17 cellular contexts compared by ENCODE assay signal in genomic region chr16:69621225-69621624, GRCh38. TPM values are rescaled to one million over a fixed set of nuclear protein-coding genes. Genes with fewer than 3 reads are reported as not detected.
A peak's percentile ranks its signal among the peaks of the same experiment; 100 is the strongest.
DNase-seq lines count a peak whose midpoint lies in the region; ATAC-seq and TF ChIP-seq lines count a peak whose summit lies in the region.
"Had no signal": no experiment of that assay in that cellular context is flagged by ENCODE, and none has a peak within 500 bp of the region (broad histone marks: within the 10 kb centered on the region; RNA-seq: fewer than 3 reads in every experiment).

No MANE protein-coding gene starts in this region.

- ATAC-seq in Right ventricle myocardium superior (ENCODE audit: poor library complexity) (no peak), gastrocnemius medialis (no peak)
- ATAC-seq: GM12878, HCT116 had no signal

- no peak for TF ChIP-seq CTCF in left ventricle myocardium inferior (IDR thresholded peaks at IDR 0.05; ENCODE audit: borderline replicate concordance)
- TF ChIP-seq CTCF in esophagus muscularis mucosa (IDR thresholded peaks at IDR 0.05): no peak
- TF ChIP-seq CTCF in gastrocnemius medialis (IDR thresholded peaks at IDR 0.05 in 4 of 5, conservative IDR thresholded peaks at IDR 0.05 in 1 of 5): no peak

- CTCF ChIA-PET in HEK293T (lab: Yijun Ruan, JAX): no interaction called here

- H3K36me3 ChIP-seq in left ventricle myocardium inferior (peaks cover 10% of the 10 kb centered on the region), esophagus muscularis mucosa (no peaks in the 10 kb centered on the region), gastrocnemius medialis (no peaks in the 10 kb centered on the region), MG63 (no peaks in the 10 kb centered on the region)

- H3K4me1 ChIP-seq in left ventricle myocardium inferior (peaks cover 58% of the 10 kb centered on the region), esophagus muscularis mucosa (peaks cover 30 to 58% (median 50%) of the 10 kb centered on the region in 4 donors), gastrocnemius medialis (peaks cover 47 to 52% of the 10 kb centered on the region in 2 donors)

- TF ChIP-seq EP300 in esophagus muscularis mucosa (IDR thresholded peaks at IDR 0.05): no peak

- POLR2A ChIA-PET in HEK293T (lab: Yijun Ruan, JAX): no interaction called here

- no peak for TF ChIP-seq POLR2A in esophagus muscularis mucosa (IDR thresholded peaks at IDR 0.05; ENCODE audit: low read depth)
- no peak for TF ChIP-seq POLR2A in gastrocnemius medialis (IDR thresholded peaks at IDR 0.05)

- in situ Hi-C loops in gastrocnemius medialis (cut with MboI; ENCODE audit: low sequenced_read_pairs in 4 of 4): no loop called here

- H3K27me3 ChIP-seq in left ventricle myocardium inferior (ENCODE audit: low read depth) (no peaks in the 10 kb centered on the region), esophagus muscularis mucosa (no peaks in the 10 kb centered on the region), gastrocnemius medialis (no peaks in the 10 kb centered on the region), MG63 (no peaks in the 10 kb centered on the region)
- H3K27me3 ChIP-seq: BLaER1 treated with 17β-estradiol and CSF1 and Interleukin-3, amounts not matched to agents 10 nM and 100 nM had no signal

- no peak for DNase-seq in left ventricle myocardium inferior
- DNase-seq in Right ventricle myocardium superior: no peak
- DNase-seq in esophagus muscularis mucosa (ENCODE audit: extremely low spot score): no peak
- DNase-seq in gastrocnemius medialis: no peak
- no peak for DNase-seq in HEK293T (ENCODE audit: extremely low spot score)
- no peak for DNase-seq in superior temporal gyrus (ENCODE audit: extremely low spot score)
- DNase-seq in MG63: no peak
- DNase-seq: ACHN; Calu3; CD4-positive, CD25-positive, alpha-beta regulatory T cell; DMS 273 treated with DMSO at 0.1 percent for 48 hours; DMS79; IMR-90 had no signal

- intact Hi-C loops in left ventricle myocardium inferior (cut with micrococcal nuclease) (loop anchor here (10.0 kb wide), 1 partner anchor 126 kb away; no protein-coding TSS in a partner anchor), Right ventricle myocardium superior (cut with DNase I) (no loop called here), esophagus muscularis mucosa (cut with DNase I) (no loop called here), gastrocnemius medialis (cut with DNase I; ENCODE audit: low total_unique reads) (no loop called here)

- WGBS in esophagus muscularis mucosa: 83% methylated on average over 1 of the region's 1 CpG

- H3K4me3 ChIP-seq in left ventricle myocardium inferior (no peak overlapping the region), esophagus muscularis mucosa (no peak overlapping the region), gastrocnemius medialis (no peak overlapping the region), MG63 (no peak overlapping the region)
- H3K4me3 ChIP-seq: BLaER1 treated with 17β-estradiol and CSF1 and Interleukin-3, amounts not matched to agents 10 nM and 100 nM; GM12878; GM23248 had no signal

- H3K9me3 ChIP-seq in left ventricle myocardium inferior (replicated peaks) (no peaks in the 10 kb centered on the region), esophagus muscularis mucosa (no peaks in the 10 kb centered on the region), gastrocnemius medialis (no peaks in the 10 kb centered on the region), MG63 (no peaks in the 10 kb centered on the region)

- H3K27ac ChIP-seq in left ventricle myocardium inferior (replicated peaks) (peak overlapping the region; percentile 75), esophagus muscularis mucosa (replicated peaks in 1 of 4) (peak overlapping the region; percentile 2 to 57 (median 31)), gastrocnemius medialis (peak overlapping the region in 3 of 4 donors; percentile 16 to 32 (median 25))
- H3K27ac ChIP-seq: BLaER1 treated with 17β-estradiol and CSF1 and Interleukin-3, amounts not matched to agents 10 nM and 100 nM; GM23248 had no signal

TF ChIP-seq in HEK293T, 16 proteins besides CTCF, POLR2A, EP300 and RAD21:
- TF ChIP-seq BHLHE40 (IDR thresholded peaks at IDR 0.05; ENCODE audit: borderline replicate concordance) (no peak), ZNF384 (IDR thresholded peaks at IDR 0.05) (no peak), HDGF (IDR thresholded peaks at IDR 0.05; ENCODE audit: borderline replicate concordance) (no peak), FOXM1 (IDR thresholded peaks at IDR 0.05; ENCODE audit: borderline replicate concordance) (no peak), ARNT (IDR thresholded peaks at IDR 0.05) (no peak), SUZ12 (IDR thresholded peaks at IDR 0.05) (no peak), LEF1 (IDR thresholded peaks at IDR 0.05; ENCODE audit: borderline replicate concordance) (no peak), SP1 (IDR thresholded peaks at IDR 0.05) (no peak)

RNA-seq across cellular contexts. Expression of gene NFAT5, which starts 55.5 kb away (rescaled TPM):
- 13.9 TPM for total RNA-seq in left ventricle myocardium inferior
- 13.9 TPM for total RNA-seq in Right ventricle myocardium superior
- total RNA-seq in esophagus muscularis mucosa: 10 to 100 TPM; 47.1 to 68.4 (median 59.6) TPM
- total RNA-seq in gastrocnemius medialis: 10 to 100 TPM; 14.4 to 34.2 (median 18.4) TPM
- 1.2 and 18.8 TPM in 2 replicates for total RNA-seq in MG63 (2014; rRNA removed; shearing (Covaris generic); ENCODE audit: low replicate concordance)

Comparison
In these comparisons a context has a peak if more than half of its experiments do, and no peak if none do; other contexts are left out.
1. H3K27ac ChIP-seq: peak in every context shown above with its lines; median percentile 75 in left ventricle myocardium inferior; 31 in esophagus muscularis mucosa; 25 in gastrocnemius medialis.